Comparison of ENCODE assay signal across 18 cellular contexts in the genomic region with DNA sequence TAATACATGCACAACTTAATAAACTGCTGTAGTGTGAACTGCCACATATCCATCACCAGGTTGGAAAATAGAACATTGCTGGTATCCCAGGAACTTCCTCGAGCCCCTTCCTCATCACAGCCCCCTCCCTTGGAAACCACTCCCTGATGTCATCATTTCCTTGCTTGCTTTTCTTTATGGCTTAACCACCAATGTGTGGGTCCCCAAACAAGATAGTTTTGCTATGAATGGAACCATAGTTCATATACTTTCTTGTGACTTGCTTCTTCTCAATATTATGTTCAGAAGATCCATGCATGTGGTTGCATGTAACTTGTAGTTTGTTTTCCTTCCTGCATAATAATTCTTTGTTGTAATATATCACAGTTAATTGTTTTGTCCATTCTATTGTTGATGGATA. TPM values are rescaled to one million over a fixed set of nuclear protein-coding genes. Genes with fewer than 3 reads are reported as not detected.
DNase-seq lines count a peak whose midpoint lies in the region; ATAC-seq and TF ChIP-seq lines count a peak whose summit lies in the region.
"Had no signal": no experiment of that assay in that cellular context is flagged by ENCODE, and none has a peak within 500 bp of the region (broad histone marks: within the 10 kb centered on the region; RNA-seq: fewer than 3 reads in every experiment).

No MANE protein-coding gene starts in this region.

- no peak for ATAC-seq in activated CD8-positive, alpha-beta T cell treated with anti-CD3 and anti-CD28 coated beads, Interleukin-2, amount 10 ng/mL, durations not matched to agents 7 days and 5 days
- ATAC-seq in activated CD8-positive, alpha-beta T cell treated with anti-CD3 and anti-CD28 coated beads for 36 hours, result no peak
- ATAC-seq in HG03045 (IDR thresholded peaks at IDR 0.05; ENCODE audit: unreplicated experiment) (no peak), heart left ventricle (no peak)

- no peak overlapping the region for H3K4me3 Mint-ChIP-seq in activated CD8-positive, alpha-beta T cell treated with anti-CD3 and anti-CD28 coated beads, Interleukin-2, amount 10 ng/mL, durations not matched to agents 7 days and 5 days
- H3K4me3 Mint-ChIP-seq in activated CD8-positive, alpha-beta T cell treated with anti-CD3 and anti-CD28 coated beads for 36 hours, result no peak overlapping the region
- no peak overlapping the region for H3K4me3 Mint-ChIP-seq in CD14-positive monocyte
- H3K4me3 Mint-ChIP-seq in dendritic cell treated with granulocyte-macrophage colony-stimulating factor and Interleukin-4, amounts not matched to agents 40 ng/mL and 50 ng/mL, for 4 days, result peak overlapping the region; percentile 67
- H3K4me3 Mint-ChIP-seq: CD8-positive, alpha-beta memory T cell had no signal

- H3K36me3 Mint-ChIP-seq in activated CD8-positive, alpha-beta T cell treated with anti-CD3 and anti-CD28 coated beads, Interleukin-2, amount 10 ng/mL, durations not matched to agents 7 days and 5 days (ENCODE audit: low read depth), result no peaks in the 10 kb centered on the region
- no peaks in the 10 kb centered on the region for H3K36me3 Mint-ChIP-seq in activated CD8-positive, alpha-beta T cell treated with anti-CD3 and anti-CD28 coated beads for 36 hours (ENCODE audit: low read depth)
- peaks cover 11 to 17% of the 10 kb centered on the region in 2 donors for H3K36me3 Mint-ChIP-seq in CD14-positive monocyte
- H3K36me3 Mint-ChIP-seq in dendritic cell treated with granulocyte-macrophage colony-stimulating factor and Interleukin-4, amounts not matched to agents 40 ng/mL and 50 ng/mL, for 4 days (ENCODE audit: low read depth), result peaks cover 83% of the 10 kb centered on the region
- H3K36me3 Mint-ChIP-seq: CD8-positive, alpha-beta memory T cell had no signal

- no peak overlapping the region for H3K9ac ChIP-seq in SK-N-MC (ENCODE audit: insufficient read length)
- H3K9ac ChIP-seq: KMS-11 had no signal

- TF ChIP-seq CTCF in activated CD8-positive, alpha-beta T cell treated with anti-CD3 and anti-CD28 coated beads for 36 hours (IDR thresholded peaks at IDR 0.05), result no peak
- TF ChIP-seq CTCF in CD14-positive monocyte (IDR thresholded peaks at IDR 0.05) (no peak), heart left ventricle (IDR thresholded peaks at IDR 0.05) (no peak)

- no peaks in the 10 kb centered on the region for H3K9me3 ChIP-seq in SK-N-MC (ENCODE audit: low read depth, low read length)
- H3K9me3 ChIP-seq in heart left ventricle, result no peaks in the 10 kb centered on the region
- H3K9me3 ChIP-seq: SJSA1 had no signal

- CTCF ChIA-PET in activated CD8-positive, alpha-beta T cell treated with anti-CD3 and anti-CD28 coated beads, Interleukin-2, amount 10 ng/mL, durations not matched to agents 7 days and 5 days (lab: Charles Lee), result interaction anchor here (1.2 kb wide), 1 partner anchor 15 kb away, joined by 3 read pairs; no protein-coding TSS in a partner anchor
- CTCF ChIA-PET in activated CD8-positive, alpha-beta T cell treated with anti-CD3 and anti-CD28 coated beads for 36 hours (lab: Charles Lee), result no interaction called here

- no peaks in the 10 kb centered on the region for H3K9me3 Mint-ChIP-seq in activated CD8-positive, alpha-beta T cell treated with anti-CD3 and anti-CD28 coated beads, Interleukin-2, amount 10 ng/mL, durations not matched to agents 7 days and 5 days (ENCODE audit: insufficient read depth)
- no peaks in the 10 kb centered on the region for H3K9me3 Mint-ChIP-seq in activated CD8-positive, alpha-beta T cell treated with anti-CD3 and anti-CD28 coated beads for 36 hours
- H3K9me3 Mint-ChIP-seq in CD14-positive monocyte, result peaks cover 0 to 3% (median 0%) of the 10 kb centered on the region in 7 donors
- H3K9me3 Mint-ChIP-seq in dendritic cell treated with granulocyte-macrophage colony-stimulating factor and Interleukin-4, amounts not matched to agents 40 ng/mL and 50 ng/mL, for 4 days, result no peaks in the 10 kb centered on the region

- H3K27ac Mint-ChIP-seq in activated CD8-positive, alpha-beta T cell treated with anti-CD3 and anti-CD28 coated beads, Interleukin-2, amount 10 ng/mL, durations not matched to agents 7 days and 5 days, result peak overlapping the region; percentile 37
- no peak overlapping the region for H3K27ac Mint-ChIP-seq in activated CD8-positive, alpha-beta T cell treated with anti-CD3 and anti-CD28 coated beads for 36 hours
- peak overlapping the region; percentile 74 to 93 (median 83) for H3K27ac Mint-ChIP-seq in CD14-positive monocyte
- no peak overlapping the region for H3K27ac Mint-ChIP-seq in dendritic cell treated with granulocyte-macrophage colony-stimulating factor and Interleukin-4, amounts not matched to agents 40 ng/mL and 50 ng/mL, for 4 days
- H3K27ac Mint-ChIP-seq: CD8-positive, alpha-beta memory T cell had no signal

- 44 to 65% (median 53%) methylated on average over 1 of the region's 1 CpG for WGBS in heart left ventricle, 4 donors

- H3K4me1 Mint-ChIP-seq in activated CD8-positive, alpha-beta T cell treated with anti-CD3 and anti-CD28 coated beads, Interleukin-2, amount 10 ng/mL, durations not matched to agents 7 days and 5 days (ENCODE audit: low read depth), result peaks cover 28% of the 10 kb centered on the region
- peaks cover 24% of the 10 kb centered on the region for H3K4me1 Mint-ChIP-seq in activated CD8-positive, alpha-beta T cell treated with anti-CD3 and anti-CD28 coated beads for 36 hours (ENCODE audit: low read depth)
- peaks cover 59% of the 10 kb centered on the region for H3K4me1 Mint-ChIP-seq in CD14-positive monocyte
- peaks cover 73% of the 10 kb centered on the region for H3K4me1 Mint-ChIP-seq in dendritic cell treated with granulocyte-macrophage colony-stimulating factor and Interleukin-4, amounts not matched to agents 40 ng/mL and 50 ng/mL, for 4 days (ENCODE audit: low read depth)
- H3K4me1 Mint-ChIP-seq: CD8-positive, alpha-beta memory T cell had no signal

- POLR2A ChIA-PET in activated CD8-positive, alpha-beta T cell treated with anti-CD3 and anti-CD28 coated beads, Interleukin-2, amount 10 ng/mL, durations not matched to agents 7 days and 5 days (lab: Charles Lee), result no interaction called here
- POLR2A ChIA-PET in activated CD8-positive, alpha-beta T cell treated with anti-CD3 and anti-CD28 coated beads for 36 hours (lab: Charles Lee), result interaction anchor here (0.8 kb wide), 1 partner anchor 315 kb away, joined by 3 read pairs; no protein-coding TSS in a partner anchor

- peaks cover 0 to 37% (median 2%) of the 10 kb centered on the region in 12 donors for H3K4me1 ChIP-seq in heart left ventricle

- H3K36me3 ChIP-seq in SK-N-MC (ENCODE audit: insufficient read depth, low read length), result no peaks in the 10 kb centered on the region
- H3K36me3 ChIP-seq in heart left ventricle, result no peaks in the 10 kb centered on the region
- H3K36me3 ChIP-seq: SJSA1 had no signal

- H3K4me3 ChIP-seq in SK-N-MC, result no peak overlapping the region
- no peak overlapping the region for H3K4me3 ChIP-seq in heart left ventricle
- H3K4me3 ChIP-seq: SJSA1 had no signal

- intact Hi-C loops in activated CD8-positive, alpha-beta T cell treated with anti-CD3 and anti-CD28 coated beads for 36 hours (cut with micrococcal nuclease), result no loop called here
- intact Hi-C loops in CD14-positive monocyte (cut with micrococcal nuclease), result no loop called here
- intact Hi-C loops in dendritic cell treated with granulocyte-macrophage colony-stimulating factor and Interleukin-4, amounts not matched to agents 40 ng/mL and 50 ng/mL, for 4 days (cut with micrococcal nuclease), result no loop called here
- intact Hi-C loops in heart left ventricle (cut with DNase I), result no loop called here

- no peak for DNase-seq in activated CD8-positive, alpha-beta T cell treated with anti-CD3 and anti-CD28 coated beads, Interleukin-2, amount 10 ng/mL, durations not matched to agents 7 days and 5 days
- DNase-seq in activated CD8-positive, alpha-beta T cell treated with anti-CD3 and anti-CD28 coated beads for 36 hours, result no peak
- no peak for DNase-seq in CD14-positive monocyte (ENCODE audit: low spot score)
- no peak for DNase-seq in SK-N-MC (ENCODE audit: low read depth, low spot score)
- no peak for DNase-seq in COLO668 (lab: John Stamatoyannopoulos, UW; ENCODE audit: unreplicated experiment)
- DNase-seq in heart left ventricle, result no peak
- DNase-seq: 8988T; CD8-positive, alpha-beta memory T cell; DMS53; NCI-H1694; NCI-H2081 treated with DMSO at 0.1 percent for 48 hours; NCI-H446; NCI-H526; OCI-M1 had no signal

- TF ChIP-seq POLR2A in heart left ventricle (IDR thresholded peaks at IDR 0.05), result no peak

- H3K27me3 Mint-ChIP-seq in activated CD8-positive, alpha-beta T cell treated with anti-CD3 and anti-CD28 coated beads, Interleukin-2, amount 10 ng/mL, durations not matched to agents 7 days and 5 days (ENCODE audit: low read depth), result peaks cover 25% of the 10 kb centered on the region
- H3K27me3 Mint-ChIP-seq in activated CD8-positive, alpha-beta T cell treated with anti-CD3 and anti-CD28 coated beads for 36 hours, result peaks cover 6% of the 10 kb centered on the region
- H3K27me3 Mint-ChIP-seq in CD14-positive monocyte (ENCODE audit: low read depth in 3 of 3), result no peaks in the 10 kb centered on the region
- H3K27me3 Mint-ChIP-seq in dendritic cell treated with granulocyte-macrophage colony-stimulating factor and Interleukin-4, amounts not matched to agents 40 ng/mL and 50 ng/mL, for 4 days, result no peaks in the 10 kb centered on the region

- peak overlapping the region; percentile 91 for H3K27ac ChIP-seq in SK-N-MC
- peak overlapping the region in 1 of 12 donors; percentile 70 for H3K27ac ChIP-seq in heart left ventricle
- H3K27ac ChIP-seq: KMS-11, SJSA1 had no signal

- H3K27me3 ChIP-seq in heart left ventricle, result no peaks in the 10 kb centered on the region
- H3K27me3 ChIP-seq: SJSA1 had no signal

RNA-seq across cellular contexts. Expression of a gene that starts 8.9 kb away (rescaled TPM):
- not detected for total RNA-seq in activated CD8-positive, alpha-beta T cell treated with anti-CD3 and anti-CD28 coated beads, Interleukin-2, amount 10 ng/mL, durations not matched to agents 7 days and 5 days
- not detected for total RNA-seq in activated CD8-positive, alpha-beta T cell treated with anti-CD3 and anti-CD28 coated beads for 36 hours
- polyA plus RNA-seq in CD14-positive monocyte (1 to 10 TPM; 2.7 to 4.1 TPM), heart left ventricle (1 to 10 TPM; 1.3 to 1.7 TPM)
- total RNA-seq in heart left ventricle, result 1 to 10 TPM in 5 of 9 donors, under 1 TPM in 4; 0.52 to 3.9 (median 1.3) TPM
- total RNA-seq: CD8-positive, alpha-beta memory T cell had no signal
- polyA plus RNA-seq: CD8-positive, alpha-beta memory T cell had no signal

RNA-seq across cellular contexts. Expression of a gene that starts 25.7 kb away (rescaled TPM):
- total RNA-seq in activated CD8-positive, alpha-beta T cell treated with anti-CD3 and anti-CD28 coated beads, Interleukin-2, amount 10 ng/mL, durations not matched to agents 7 days and 5 days, result 10 to 100 TPM; 27.5 to 28.9 TPM
- 10 to 100 TPM; 23.3 to 25.1 TPM for total RNA-seq in activated CD8-positive, alpha-beta T cell treated with anti-CD3 and anti-CD28 coated beads for 36 hours
- polyA plus RNA-seq in CD14-positive monocyte (1 to 10 TPM; 6.2 to 7.2 TPM), heart left ventricle (1 to 10 TPM; 1.7 to 9.0 TPM)
- total RNA-seq in heart left ventricle, result 10 to 100 TPM in 1 of 9 donors, 1 to 10 TPM in 8; 4.7 to 10.1 (median 8.4) TPM

Comparison
In these comparisons a context has a peak if more than half of its experiments do, and no peak if none do; other contexts are left out.
1. H3K27ac Mint-ChIP-seq: peak in activated CD8-positive, alpha-beta T cell treated with anti-CD3 and anti-CD28 coated beads, Interleukin-2, amount 10 ng/mL, durations not matched to agents 7 days and 5 days (single experiment) and CD14-positive monocyte (7 of 7); none in activated CD8-positive, alpha-beta T cell treated with anti-CD3 and anti-CD28 coated beads for 36 hours (single experiment) and dendritic cell treated with granulocyte-macrophage colony-stimulating factor and Interleukin-4, amounts not matched to agents 40 ng/mL and 50 ng/mL, for 4 days (single experiment).